In the genomic region with DNA sequence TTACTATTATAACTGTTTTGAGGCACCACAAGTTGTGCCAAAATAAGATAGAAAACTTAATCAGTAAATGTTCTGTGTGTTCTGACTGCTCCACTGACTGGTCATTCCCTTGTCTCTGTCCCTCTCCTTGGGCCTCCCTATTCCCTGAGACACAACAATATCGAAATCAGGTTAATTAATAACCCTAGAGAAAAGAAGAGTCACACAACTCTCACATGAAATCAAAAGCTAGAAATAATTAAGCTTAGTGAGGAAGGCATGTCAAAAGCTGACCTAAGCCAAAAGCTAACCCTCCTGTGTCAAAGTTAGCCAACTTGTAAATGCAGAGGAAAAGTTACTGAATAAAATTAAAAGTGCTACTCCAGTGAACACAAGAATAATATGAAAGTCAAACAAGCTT, we compare ENCODE assay signal across 15 cellular contexts. TPM values are rescaled to one million over a fixed set of nuclear protein-coding genes. Genes with fewer than 3 reads are reported as not detected.
DNase-seq lines count a peak whose midpoint lies in the region; ATAC-seq and TF ChIP-seq lines count a peak whose summit lies in the region.
"Had no signal": no experiment of that assay in that cellular context is flagged by ENCODE, and none has a peak within 500 bp of the region (broad histone marks: within the 10 kb centered on the region; RNA-seq: fewer than 3 reads in every experiment).

No MANE protein-coding gene starts in this region.

- peak overlapping the region; percentile 39 for H3K27ac Mint-ChIP-seq in Calu3 (ENCODE audit: unreplicated experiment)
- H3K27ac Mint-ChIP-seq: CD4-positive, alpha-beta memory T cell; H9 had no signal

- H3K9me3 Mint-ChIP-seq in Calu3 (ENCODE audit: low read depth, unreplicated experiment), result no peaks in the 10 kb centered on the region

- H3K4me1 Mint-ChIP-seq in Calu3 (ENCODE audit: low read depth, unreplicated experiment), result peaks cover 13% of the 10 kb centered on the region
- H3K4me1 Mint-ChIP-seq: CD4-positive, alpha-beta memory T cell; H9 had no signal

- no TSS peak for BruUV-seq in Calu3 (replicated peaks; lab: Mats Ljungman, UMichigan)

- peaks cover 27% of the 10 kb centered on the region for H3K27me3 ChIP-seq in foreskin keratinocyte
- H3K27me3 ChIP-seq: BE2C had no signal

- ATAC-seq in foreskin keratinocyte, result no peak

- H3K27ac ChIP-seq in foreskin keratinocyte, result no peak overlapping the region
- H3K27ac ChIP-seq: C4-2B had no signal

- intact Hi-C loops in Calu3 (cut with micrococcal nuclease; ENCODE audit: unreplicated experiment), result no loop called here

- no peaks in the 10 kb centered on the region for H3K27me3 Mint-ChIP-seq in Calu3 (ENCODE audit: unreplicated experiment)
- H3K27me3 Mint-ChIP-seq: CD4-positive, alpha-beta memory T cell had no signal

- TF ChIP-seq CTCF in Calu3 (IDR thresholded peaks at IDR 0.05; ENCODE audit: unreplicated experiment) (no peak), foreskin keratinocyte (conservative IDR thresholded peaks at IDR 0.05) (no peak)

- CTCF ChIA-PET in Calu3 (lab: Charles Lee), result interaction anchor here (0.5 to 1.1 kb wide), 4 partner anchors 30 to 704 kb away, joined by 3 to 8 read pairs (median 4); no protein-coding TSS in a partner anchor

- H3K4me1 ChIP-seq in foreskin keratinocyte, result no peaks in the 10 kb centered on the region
- H3K4me1 ChIP-seq: BE2C had no signal

- DNase-seq in Calu3 (no peak), glomerular visceral epithelial cell (ENCODE audit: extremely low spot score) (peak; percentile 42), left kidney (ENCODE audit: low read depth, low spot score) (peak; percentile 15), renal cortical epithelial cell (ENCODE audit: low read depth) (peak; percentile 92), NCI-H82 (lab: John Stamatoyannopoulos, UW) (no peak), NCI-H524 treated with DMSO at 0.1 percent for 48 hours (lab: John Stamatoyannopoulos, UW) (no peak), foreskin keratinocyte (no peak)
- DNase-seq: BE2C; CD4-positive, alpha-beta memory T cell; DND-41; GDM1; GOT3; H9 had no signal

- H3K4me3 Mint-ChIP-seq in Calu3 (ENCODE audit: low read depth, unreplicated experiment), result no peak overlapping the region
- H3K4me3 Mint-ChIP-seq: CD4-positive, alpha-beta memory T cell; H9 had no signal

- no peaks in the 10 kb centered on the region for H3K36me3 Mint-ChIP-seq in Calu3 (ENCODE audit: insufficient read depth, unreplicated experiment)
- H3K36me3 Mint-ChIP-seq: CD4-positive, alpha-beta memory T cell had no signal

RNA-seq across cellular contexts. Expression of gene CCDC196, which starts 53.8 kb away (rescaled TPM):
- not detected in 2 replicates for total RNA-seq in Calu3 (2022)
- not detected in 2 replicates for total RNA-seq in renal cortical epithelial cell
- not detected in 2 replicates for total RNA-seq in foreskin keratinocyte
- polyA plus RNA-seq in foreskin keratinocyte, result not detected in 2 replicates
- total RNA-seq: CD4-positive, alpha-beta memory T cell; H9 had no signal
- polyA plus RNA-seq: AG04450; CD4-positive, alpha-beta memory T cell had no signal

Comparison
In these comparisons a context has a peak if more than half of its experiments do, and no peak if none do; other contexts are left out.
1. DNase-seq: peak in glomerular visceral epithelial cell (single experiment), left kidney (single experiment) and renal cortical epithelial cell (single experiment); none in Calu3 (single experiment), NCI-H82 (single experiment), NCI-H524 treated with DMSO at 0.1 percent for 48 hours (single experiment) and foreskin keratinocyte (0 of 2).